In the genomic region with DNA sequence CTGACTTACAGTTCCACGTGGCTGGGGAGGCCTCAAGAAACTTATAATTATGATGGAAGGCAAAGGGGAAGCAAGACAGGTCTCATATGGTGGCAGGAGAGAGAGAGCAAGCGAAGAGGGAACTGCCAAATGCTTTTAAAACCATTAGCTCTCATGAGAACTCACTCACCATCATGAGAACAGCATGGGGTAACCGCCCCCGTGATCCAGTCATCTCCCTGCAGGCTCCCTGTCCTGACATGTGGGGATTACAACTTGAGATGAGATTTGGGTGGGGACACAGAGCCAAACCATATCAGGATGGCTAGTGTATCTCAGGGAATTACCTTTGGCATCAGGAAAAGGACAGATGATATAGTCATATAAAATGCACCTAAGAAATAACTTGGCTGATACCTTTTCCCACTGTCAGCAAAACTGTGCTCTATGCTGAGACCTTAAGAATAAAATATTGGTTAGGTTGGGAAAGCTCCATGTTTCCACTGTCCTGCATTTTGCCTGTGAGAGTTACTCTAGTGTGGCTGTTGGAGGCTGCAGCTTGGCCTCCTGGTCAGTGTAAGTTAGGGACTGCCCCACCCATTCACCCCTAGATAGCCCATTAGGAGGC, we compare ENCODE assay signal across 15 cellular contexts.
DNase-seq lines count a peak whose midpoint lies in the region; ATAC-seq and TF ChIP-seq lines count a peak whose summit lies in the region.
"Had no signal": no experiment of that assay in that cellular context is flagged by ENCODE, and none has a peak within 500 bp of the region (broad histone marks: within the 10 kb centered on the region; RNA-seq: fewer than 3 reads in every experiment).

No MANE protein-coding gene starts in this region.

- peaks cover 0 to 2% (median 2%) of the 10 kb centered on the region in 3 donors for H3K36me3 ChIP-seq in skeletal muscle tissue (ENCODE audit: control insufficient read depth in 3 of 3, insufficient read depth in 3 of 3, low read length in 3 of 3)

- POLR2A ChIA-PET in CD4-positive, alpha-beta T cell (lab: Charles Lee): interaction anchor here (0.8 kb wide), 1 partner anchor 22 kb away, joined by 3 read pairs; no protein-coding TSS in a partner anchor

- no peaks in the 10 kb centered on the region for H3K9me3 ChIP-seq in skeletal muscle tissue (ENCODE audit: control insufficient read depth in 3 of 3, low read length in 3 of 3)
- H3K9me3 ChIP-seq in CD4-positive, alpha-beta T cell (ENCODE audit: control insufficient read depth, low read length): no peaks in the 10 kb centered on the region
- H3K9me3 ChIP-seq: BE2C had no signal

- H3K4me3 Mint-ChIP-seq in CD4-positive, alpha-beta T cell: no peak overlapping the region
- H3K4me3 Mint-ChIP-seq: CD8-positive, alpha-beta memory T cell had no signal

- no peaks in the 10 kb centered on the region for H3K9me3 Mint-ChIP-seq in CD4-positive, alpha-beta T cell

- H3K4me1 ChIP-seq in skeletal muscle tissue (ENCODE audit: control insufficient read depth in 3 of 3, insufficient read depth in 3 of 3, low read length in 3 of 3): peaks cover 52 to 72% (median 68%) of the 10 kb centered on the region in 3 donors

- peaks cover 29% of the 10 kb centered on the region for H3K27me3 Mint-ChIP-seq in CD4-positive, alpha-beta T cell

- H3K4me3 ChIP-seq in dorsolateral prefrontal cortex (peak overlapping the region in 2 of 59 donors; percentile 17 to 90), skeletal muscle tissue (ENCODE audit: low read length in 3 of 3) (peak overlapping the region in 1 of 3 donors; percentile 8)
- H3K4me3 ChIP-seq: SK-N-MC had no signal

- TF ChIP-seq CTCF in C4-2B (conservative IDR thresholded peaks at IDR 0.05) (no peak), dorsolateral prefrontal cortex (IDR thresholded peaks at IDR 0.05 in 54 of 56, conservative IDR thresholded peaks at IDR 0.05 in 2 of 56; ENCODE audit: low read depth in 1 of 56, partially characterized antibody in 56 of 56) (no peak)
- TF ChIP-seq CTCF in CD4-positive, alpha-beta T cell (IDR thresholded peaks at IDR 0.05): no peak

- no peak overlapping the region for H3K27ac Mint-ChIP-seq in CD4-positive, alpha-beta T cell

- no peak for TF ChIP-seq RAD21 in Ishikawa (IDR thresholded peaks at IDR 0.05; ENCODE audit: low read depth)

- no peak for DNase-seq in dorsolateral prefrontal cortex
- no peak for DNase-seq in CD4-positive, alpha-beta T cell
- DNase-seq: BE2C; CD8-positive, alpha-beta memory T cell; HCEC 1CT; NCI-H1436; NCI-H2081; NCI-H345; NCI-H526 treated with DMSO at 0.1 percent for 48 hours had no signal

- intact Hi-C loops in dorsolateral prefrontal cortex (cut with DNase I): loop anchor here (5.0 kb wide), 1 partner anchor 50 kb away; no protein-coding TSS in a partner anchor
- intact Hi-C loops in CD4-positive, alpha-beta T cell (cut with DNase I, micrococcal nuclease): no loop called here

- H3K4me1 Mint-ChIP-seq in CD4-positive, alpha-beta T cell (ENCODE audit: low read depth): no peaks in the 10 kb centered on the region
- H3K4me1 Mint-ChIP-seq: CD8-positive, alpha-beta memory T cell had no signal

- no peak for TF ChIP-seq EP300 in Ishikawa (IDR thresholded peaks at IDR 0.05; ENCODE audit: borderline replicate concordance)

- no peak overlapping the region for H3K9ac ChIP-seq in skeletal muscle tissue (ENCODE audit: low read depth in 1 of 3, low read length in 3 of 3)

- no peak for ATAC-seq in CD4-positive, alpha-beta T cell (ENCODE audit: poor library complexity)
- ATAC-seq in GM18517 (IDR thresholded peaks at IDR 0.05; ENCODE audit: unreplicated experiment): no peak
- no peak for ATAC-seq in GM21423 (IDR thresholded peaks at IDR 0.05; ENCODE audit: unreplicated experiment)

- H3K36me3 Mint-ChIP-seq in CD4-positive, alpha-beta T cell (ENCODE audit: low read depth): no peaks in the 10 kb centered on the region
- H3K36me3 Mint-ChIP-seq: CD8-positive, alpha-beta memory T cell had no signal

- H3K27ac ChIP-seq in C4-2B (peak overlapping the region; percentile 41; the same call in 1 of the 2 replicates), dorsolateral prefrontal cortex (peak overlapping the region; percentile 44 to 100 (median 97)), skeletal muscle tissue (ENCODE audit: low read depth, low read length) (peak overlapping the region; percentile 74)
- H3K27ac ChIP-seq in CD4-positive, alpha-beta T cell (ENCODE audit: low read depth, low read length): no peak overlapping the region
- H3K27ac ChIP-seq: SK-N-MC had no signal

- H3K27me3 ChIP-seq in dorsolateral prefrontal cortex (no peaks in the 10 kb centered on the region), skeletal muscle tissue (ENCODE audit: control insufficient read depth in 3 of 3, insufficient read depth in 3 of 3, low read length in 3 of 3) (no peaks in the 10 kb centered on the region)
- H3K27me3 ChIP-seq in CD4-positive, alpha-beta T cell (ENCODE audit: control insufficient read depth, insufficient read depth, low read length): peaks cover 15% of the 10 kb centered on the region
- H3K27me3 ChIP-seq: BE2C had no signal

- CTCF ChIA-PET in CD4-positive, alpha-beta T cell (lab: Charles Lee): no interaction called here

TF ChIP-seq in Ishikawa, 13 proteins besides CTCF, POLR2A, EP300 and RAD21:
- TF ChIP-seq CEBPB (IDR thresholded peaks at IDR 0.05) (no peak), TAF1 (IDR thresholded peaks at IDR 0.05; ENCODE audit: low read depth) (no peak), EGR1 (IDR thresholded peaks at IDR 0.05) (0 out of 2 replicates have a peak, but pooled peaks have one; percentile 65), FOXM1 (IDR thresholded peaks at IDR 0.05; ENCODE audit: borderline replicate concordance, low read depth) (no peak), CREB1 (IDR thresholded peaks at IDR 0.05; ENCODE audit: low read depth) (no peak), REST (IDR thresholded peaks at IDR 0.05; ENCODE audit: low read depth) (no peak), NFIC (IDR thresholded peaks at IDR 0.05) (no peak), ZBTB7A (IDR thresholded peaks at IDR 0.05; ENCODE audit: low read depth) (no peak), TCF12 (IDR thresholded peaks at IDR 0.05; ENCODE audit: low read depth) (no peak), TEAD4 (IDR thresholded peaks at IDR 0.05) (no peak), YY1 (IDR thresholded peaks at IDR 0.05; ENCODE audit: low read depth) (no peak)
- TF ChIP-seq, protein P1, sequence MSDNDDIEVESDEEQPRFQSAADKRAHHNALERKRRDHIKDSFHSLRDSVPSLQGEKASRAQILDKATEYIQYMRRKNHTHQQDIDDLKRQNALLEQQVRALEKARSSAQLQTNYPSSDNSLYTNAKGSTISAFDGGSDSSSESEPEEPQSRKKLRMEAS (IDR thresholded peaks at IDR 0.05): 0 out of 2 replicates have a peak, but pooled peaks have one; percentile 11
- TF ChIP-seq, protein P2, sequence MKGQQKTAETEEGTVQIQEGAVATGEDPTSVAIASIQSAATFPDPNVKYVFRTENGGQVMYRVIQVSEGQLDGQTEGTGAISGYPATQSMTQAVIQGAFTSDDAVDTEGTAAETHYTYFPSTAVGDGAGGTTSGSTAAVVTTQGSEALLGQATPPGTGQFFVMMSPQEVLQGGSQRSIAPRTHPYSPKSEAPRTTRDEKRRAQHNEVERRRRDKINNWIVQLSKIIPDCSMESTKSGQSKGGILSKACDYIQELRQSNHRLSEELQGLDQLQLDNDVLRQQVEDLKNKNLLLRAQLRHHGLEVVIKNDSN (IDR thresholded peaks at IDR 0.05): no peak

Comparison
In these comparisons a context has a peak if more than half of its experiments do, and no peak if none do; other contexts are left out.
1. intact Hi-C loops: an anchor here in dorsolateral prefrontal cortex (5.0 kb wide); none called in CD4-positive, alpha-beta T cell.